Comparison of ENCODE assay signal across 15 cellular contexts in the genomic region with DNA sequence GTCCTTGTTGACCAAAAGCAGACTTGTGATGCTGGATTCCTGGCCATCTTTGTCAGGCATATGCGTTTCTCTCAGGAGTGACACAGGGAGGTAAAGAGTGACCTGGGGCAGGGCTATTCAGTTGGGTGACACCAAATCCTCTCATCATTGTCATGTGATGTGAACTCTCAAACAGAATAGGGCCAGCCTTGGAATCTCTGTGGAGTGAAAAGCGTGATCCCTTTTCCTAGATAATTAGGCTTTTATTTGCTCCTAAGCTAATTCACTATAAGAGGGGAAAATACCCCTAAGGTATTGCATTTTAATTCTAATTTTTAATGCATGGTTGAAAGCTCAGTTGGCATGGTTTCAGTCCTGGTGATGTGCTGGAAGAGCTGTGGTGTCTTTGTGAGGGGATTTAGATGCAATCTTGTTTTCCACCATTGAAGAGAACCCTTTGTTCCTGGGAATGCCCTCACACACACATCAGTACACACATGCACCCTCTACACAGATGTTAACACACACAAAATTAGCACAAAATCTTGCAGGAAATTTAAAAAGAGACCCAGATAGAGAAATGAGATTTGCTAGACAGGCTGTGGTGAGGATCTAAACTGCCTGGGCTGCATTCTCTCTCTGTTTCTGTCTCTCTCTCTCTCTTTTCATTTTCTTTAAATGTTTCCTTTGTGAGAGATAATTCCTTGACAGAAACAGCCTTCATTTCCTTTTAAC.
DNase-seq lines count a peak whose midpoint lies in the region; ATAC-seq and TF ChIP-seq lines count a peak whose summit lies in the region.
"Had no signal": no experiment of that assay in that cellular context is flagged by ENCODE, and none has a peak within 500 bp of the region (broad histone marks: within the 10 kb centered on the region; RNA-seq: fewer than 3 reads in every experiment).

No MANE protein-coding gene starts in this region.

- DNase-seq in A673 (ENCODE audit: low spot score) (no peak), HAP-1 (ENCODE audit: low spot score in 2 of 2) (peak; percentile 80 to 97), trophoblast cell (no peak), NCI-H1694 (lab: John Stamatoyannopoulos, UW) (no peak), SK-N-SH (no peak)
- DNase-seq: AML-193; C1 segment of cervical spinal cord; CD4-positive, alpha-beta T cell; DMS79 treated with DMSO at 0.1 percent for 48 hours; EL; GM23248; H7 had no signal

- H3K27ac ChIP-seq in A673 (ENCODE audit: low read depth, low read length, poor library complexity, severe bottlenecking) (peak overlapping the region; percentile 89), ectodermal cell (ENCODE audit: insufficient read depth, low read depth, low read length, poor library complexity, severe bottlenecking) (peak overlapping the region; percentile 95), trophoblast cell (ENCODE audit: low read depth, low read length) (peak overlapping the region; percentile 28), SK-N-SH (ENCODE audit: low read depth in 2 of 2, low read length in 1 of 2) (peak overlapping the region in 1 of 2 experiments; percentile 44; a peak in 1 of 4 replicates)
- H3K27ac ChIP-seq: 22Rv1, GM23248 had no signal

- peak overlapping the region; percentile 41 for H2BK120ac ChIP-seq in trophoblast cell (ENCODE audit: insufficient read depth, low read length, poor library complexity)

- H2BK12ac ChIP-seq in trophoblast cell (ENCODE audit: low read length): peak overlapping the region; percentile 81

- H2AK5ac ChIP-seq in trophoblast cell (ENCODE audit: low read length): peak overlapping the region; percentile 29

- no peaks in the 10 kb centered on the region for H3F3A ChIP-seq in SK-N-SH (replicated peaks; ENCODE audit: insufficient read depth)

- no peaks in the 10 kb centered on the region for H4K20me1 ChIP-seq in SK-N-SH (ENCODE audit: insufficient read depth)

- no peak overlapping the region for H4K8ac ChIP-seq in trophoblast cell (ENCODE audit: low read depth, low read length)

- TF ChIP-seq EP300 in SK-N-SH (IDR thresholded peaks at IDR 0.05; ENCODE audit: borderline replicate concordance in 1 of 2, low read depth in 1 of 2, low read length in 1 of 2): no peak

- no peak overlapping the region for H3K23ac ChIP-seq in trophoblast cell (ENCODE audit: low read length)

- peak overlapping the region; percentile 30 for H3K4me3 ChIP-seq in A673 (ENCODE audit: low read depth, low read length, poor library complexity, severe bottlenecking)
- no peak overlapping the region for H3K4me3 ChIP-seq in HAP-1
- no peak overlapping the region for H3K4me3 ChIP-seq in ectodermal cell (ENCODE audit: insufficient read depth, low read depth, low read length)
- no peak overlapping the region for H3K4me3 ChIP-seq in trophoblast cell (ENCODE audit: low read depth, low read length)
- no peak overlapping the region for H3K4me3 ChIP-seq in SK-N-SH (ENCODE audit: low read depth in 2 of 2, low read length in 1 of 2)
- H3K4me3 ChIP-seq: GM23248 had no signal

- H3K9ac ChIP-seq in trophoblast cell (ENCODE audit: low read length) (no peak overlapping the region), SK-N-SH (no peak overlapping the region)
- H3K9ac ChIP-seq: GM23248 had no signal

- H4K91ac ChIP-seq in trophoblast cell (ENCODE audit: low read depth, low read length): peak overlapping the region; percentile 31

- TF ChIP-seq CTCF in A673 (conservative IDR thresholded peaks at IDR 0.05; ENCODE audit: low read depth, low read length) (no peak), SK-N-SH (IDR thresholded peaks at IDR 0.05) (no peak)

- WGBS in ectodermal cell, 2 experiments: 57 to 68% methylated on average over 1 to 2 of the region's 2 CpGs
- WGBS in trophoblast cell (ENCODE audit: extremely low coverage, insufficient coverage, insufficient read length): no CpG with 5 or more reads among the region's 2 CpGs
- WGBS in SK-N-SH (ENCODE audit: low lambda C conversion rate): 12% methylated on average over 2 of the region's 2 CpGs

- H4K12ac ChIP-seq in trophoblast cell (ENCODE audit: low read depth, low read length): no peak overlapping the region

- no peaks in the 10 kb centered on the region for H3K79me2 ChIP-seq in trophoblast cell (ENCODE audit: control insufficient read depth, insufficient read depth, low read length, poor library complexity)
- H3K79me2 ChIP-seq in SK-N-SH (ENCODE audit: insufficient read depth): no peaks in the 10 kb centered on the region

- no peak overlapping the region for H3K4ac ChIP-seq in trophoblast cell (ENCODE audit: low read depth, low read length)

- peaks cover 44% of the 10 kb centered on the region for H3K4me1 ChIP-seq in A673 (ENCODE audit: insufficient read depth, low read length, poor library complexity, severe bottlenecking)
- peaks cover 24% of the 10 kb centered on the region for H3K4me1 ChIP-seq in HAP-1
- peaks cover 18% of the 10 kb centered on the region for H3K4me1 ChIP-seq in ectodermal cell (ENCODE audit: control insufficient read depth, insufficient read depth, low read length)
- H3K4me1 ChIP-seq in trophoblast cell (ENCODE audit: control insufficient read depth in 1 of 2, insufficient read depth in 2 of 2, low read length in 2 of 2): peaks cover 19 to 24% of the 10 kb centered on the region in 2 experiments
- H3K4me1 ChIP-seq in SK-N-SH (ENCODE audit: control insufficient read depth in 1 of 2, insufficient read depth in 2 of 2, low read depth in 1 of 2, low read length in 1 of 2): peaks cover 0 to 8% of the 10 kb centered on the region in 2 experiments; a peak in 2 of 4 replicates

- POLR2A ChIA-PET in A673 (lab: Charles Lee; ENCODE audit: low non-redundant PET) (no interaction called here), SK-N-SH (lab: Yijun Ruan, JAX) (no interaction called here)

- no peak for TF ChIP-seq RAD21 in SK-N-SH (IDR thresholded peaks at IDR 0.05; ENCODE audit: low read length)

- H2AFZ ChIP-seq in trophoblast cell (ENCODE audit: insufficient read depth, low read length, poor library complexity) (no peak overlapping the region), SK-N-SH (ENCODE audit: low read depth) (no peak overlapping the region)
- H2AFZ ChIP-seq: GM23248 had no signal

- H3K9me3 ChIP-seq in A673 (ENCODE audit: low read depth, low read length, poor library complexity, severe bottlenecking): peaks cover 5% of the 10 kb centered on the region
- H3K9me3 ChIP-seq in HAP-1: peaks cover 2% of the 10 kb centered on the region; the same call in 1 of the 2 replicates
- no peaks in the 10 kb centered on the region for H3K9me3 ChIP-seq in ectodermal cell (ENCODE audit: control insufficient read depth, low read length)
- no peaks in the 10 kb centered on the region for H3K9me3 ChIP-seq in trophoblast cell (ENCODE audit: insufficient read depth, low read depth, low read length)
- H3K9me3 ChIP-seq in SK-N-SH: no peaks in the 10 kb centered on the region

- no TSS peak for BruUV-seq in A673 (replicated peaks; lab: Mats Ljungman, UMichigan)

- no peak overlapping the region for H3K18ac ChIP-seq in trophoblast cell (ENCODE audit: low read length)

- CTCF ChIA-PET in A673 (lab: Charles Lee) (no interaction called here), SK-N-SH (lab: Yijun Ruan, JAX) (no interaction called here)

- H3K36me3 ChIP-seq in A673 (ENCODE audit: insufficient read depth, low read length, poor library complexity, severe bottlenecking): no peaks in the 10 kb centered on the region
- H3K36me3 ChIP-seq in HAP-1 (replicated peaks): no peaks in the 10 kb centered on the region
- H3K36me3 ChIP-seq in ectodermal cell (ENCODE audit: control insufficient read depth, insufficient read depth, low read length): no peaks in the 10 kb centered on the region
- H3K36me3 ChIP-seq in trophoblast cell (ENCODE audit: control insufficient read depth in 1 of 2, insufficient read depth in 2 of 2, low read length in 2 of 2): no peaks in the 10 kb centered on the region
- H3K36me3 ChIP-seq in SK-N-SH (replicated peaks in 1 of 2; ENCODE audit: control insufficient read depth in 1 of 2, insufficient read depth in 2 of 2, low read length in 1 of 2): no peaks in the 10 kb centered on the region

- peaks cover 3% of the 10 kb centered on the region for H3K79me1 ChIP-seq in trophoblast cell (ENCODE audit: low read length)

- H3K14ac ChIP-seq in trophoblast cell (ENCODE audit: low read length): no peak overlapping the region

- H3K27me3 ChIP-seq in A673 (replicated peaks; ENCODE audit: insufficient read depth, low read depth, low read length, poor library complexity): no peaks in the 10 kb centered on the region
- H3K27me3 ChIP-seq in HAP-1 (ENCODE audit: low read depth): no peaks in the 10 kb centered on the region
- no peaks in the 10 kb centered on the region for H3K27me3 ChIP-seq in ectodermal cell (ENCODE audit: control insufficient read depth, insufficient read depth, low read length, poor library complexity, severe bottlenecking)
- H3K27me3 ChIP-seq in trophoblast cell (ENCODE audit: insufficient read depth, low read length): no peaks in the 10 kb centered on the region
- no peaks in the 10 kb centered on the region for H3K27me3 ChIP-seq in SK-N-SH (ENCODE audit: insufficient read depth)

- H3K9me2 ChIP-seq in SK-N-SH: no peaks in the 10 kb centered on the region

- intact Hi-C loops in A673 (cut with micrococcal nuclease; ENCODE audit: unreplicated experiment): no loop called here

- in situ Hi-C loops in HAP-1 (cut with MboI; ENCODE audit: low sequenced_read_pairs): no loop called here

- H3K4me2 ChIP-seq in trophoblast cell (ENCODE audit: low read length) (no peak overlapping the region), SK-N-SH (no peak overlapping the region)

- H2BK5ac ChIP-seq in trophoblast cell (ENCODE audit: low read depth, low read length, poor library complexity): peak overlapping the region; percentile 35

- no peak for ATAC-seq in GM18861 (IDR thresholded peaks at IDR 0.05; ENCODE audit: unreplicated experiment)

TF ChIP-seq in SK-N-SH, 30 proteins besides CTCF, POLR2A, EP300 and RAD21:
- TF ChIP-seq RXRA (IDR thresholded peaks at IDR 0.05; ENCODE audit: borderline replicate concordance, low read depth): no peak

Comparison
In these comparisons a context has a peak if more than half of its experiments do, and no peak if none do; other contexts are left out.
1. DNase-seq: peak in HAP-1 (2 of 2); none in A673 (single experiment), trophoblast cell (0 of 2), NCI-H1694 (single experiment) and SK-N-SH (single experiment).